In the genomic region with DNA sequence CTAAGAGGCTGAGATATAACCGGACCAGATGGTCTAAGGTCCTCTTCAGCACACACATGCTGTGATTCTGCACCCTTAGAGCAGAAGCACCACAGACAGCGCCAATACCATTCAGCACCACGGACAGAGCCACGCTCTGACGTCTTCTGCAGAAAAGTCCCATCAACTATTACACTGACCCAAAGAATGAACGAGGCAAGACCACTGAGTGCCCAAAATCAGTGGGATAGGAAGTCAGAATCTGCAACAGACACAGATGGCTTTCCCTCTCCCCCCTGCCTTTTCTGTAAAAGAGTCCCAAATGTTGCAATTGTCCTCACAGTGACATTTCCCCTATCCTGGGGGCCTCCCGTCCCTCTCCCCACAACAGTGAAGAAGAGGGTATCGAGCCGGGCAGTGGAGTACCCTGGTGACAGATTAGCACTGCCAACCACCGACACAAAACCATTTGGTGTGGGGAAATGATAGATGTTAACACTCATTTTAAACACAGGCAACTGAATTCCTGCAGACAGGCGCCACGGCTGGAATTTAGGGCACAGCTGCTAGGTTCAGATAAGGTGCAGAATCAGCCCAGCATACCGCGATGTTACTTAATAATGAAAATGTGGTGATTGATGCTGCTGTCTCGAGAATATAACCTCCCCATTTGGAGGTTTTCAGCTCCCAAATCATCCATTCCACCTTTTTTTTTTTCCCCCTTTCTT, we compare ENCODE assay signal across 8 cellular contexts.
A peak's percentile ranks its signal among the peaks of the same experiment; 100 is the strongest.
DNase-seq lines count a peak whose midpoint lies in the region; ATAC-seq, FAIRE-seq and TF ChIP-seq lines count a peak whose summit lies in the region.

No MANE protein-coding gene starts in this region.

- peaks cover 24% of the 10 kb centered on the region for H3K27me3 Mint-ChIP-seq in activated CD8-positive, alpha-beta T cell treated with anti-CD3 and anti-CD28 coated beads, Interleukin-2, amount 10 ng/mL, durations not matched to agents 7 days and 5 days (ENCODE audit: low read depth)

- peak; percentile 67 for ATAC-seq in activated CD8-positive, alpha-beta T cell treated with anti-CD3 and anti-CD28 coated beads, Interleukin-2, amount 10 ng/mL, durations not matched to agents 7 days and 5 days
- ATAC-seq in left ventricle myocardium superior (peak; percentile 65), HG03469 (IDR thresholded peaks at IDR 0.05; ENCODE audit: unreplicated experiment) (no peak)

- no peak for FAIRE-seq in D721Med (lab: Jason Lieb, UNC)

- H3K27ac Mint-ChIP-seq in activated CD8-positive, alpha-beta T cell treated with anti-CD3 and anti-CD28 coated beads, Interleukin-2, amount 10 ng/mL, durations not matched to agents 7 days and 5 days: no peak overlapping the region

- no peak for TF ChIP-seq CTCF in D721Med (IDR thresholded peaks at IDR 0.05; ENCODE audit: insufficient read depth, missing control alignments)

- POLR2A ChIA-PET in activated CD8-positive, alpha-beta T cell treated with anti-CD3 and anti-CD28 coated beads, Interleukin-2, amount 10 ng/mL, durations not matched to agents 7 days and 5 days (lab: Charles Lee): no interaction called here

- H3K9me3 Mint-ChIP-seq in activated CD8-positive, alpha-beta T cell treated with anti-CD3 and anti-CD28 coated beads, Interleukin-2, amount 10 ng/mL, durations not matched to agents 7 days and 5 days (ENCODE audit: insufficient read depth): no peaks in the 10 kb centered on the region

- CTCF ChIA-PET in activated CD8-positive, alpha-beta T cell treated with anti-CD3 and anti-CD28 coated beads, Interleukin-2, amount 10 ng/mL, durations not matched to agents 7 days and 5 days (lab: Charles Lee): no interaction called here

- no peaks in the 10 kb centered on the region for H3K36me3 Mint-ChIP-seq in activated CD8-positive, alpha-beta T cell treated with anti-CD3 and anti-CD28 coated beads, Interleukin-2, amount 10 ng/mL, durations not matched to agents 7 days and 5 days (ENCODE audit: low read depth)

- H3K4me3 Mint-ChIP-seq in activated CD8-positive, alpha-beta T cell treated with anti-CD3 and anti-CD28 coated beads, Interleukin-2, amount 10 ng/mL, durations not matched to agents 7 days and 5 days: no peak overlapping the region

- DNase-seq in EH (ENCODE audit: low read depth): peak; percentile 68
- DNase-seq in Kasumi-1 (lab: John Stamatoyannopoulos, UW): peak; percentile 26 to 39
- peak; percentile 59 for DNase-seq in activated CD8-positive, alpha-beta T cell treated with anti-CD3 and anti-CD28 coated beads, Interleukin-2, amount 10 ng/mL, durations not matched to agents 7 days and 5 days
- peak; percentile 68 for DNase-seq in left ventricle myocardium superior
- peak; percentile 27 for DNase-seq in stimulated activated CD4-positive, alpha-beta T cell treated with anti-CD3 and anti-CD28 coated beads, Interleukin-4, amount 100 ng/mL, for 1 hour
- no peak for DNase-seq in NCI-H446 (lab: John Stamatoyannopoulos, UW)
- no peak for DNase-seq in D721Med (ENCODE audit: insufficient read length, low spot score)

- H3K4me1 Mint-ChIP-seq in activated CD8-positive, alpha-beta T cell treated with anti-CD3 and anti-CD28 coated beads, Interleukin-2, amount 10 ng/mL, durations not matched to agents 7 days and 5 days (ENCODE audit: low read depth): no peaks in the 10 kb centered on the region

- intact Hi-C loops in left ventricle myocardium superior (cut with micrococcal nuclease): no loop called here

Comparison
In these comparisons a context has a peak if more than half of its experiments do, and no peak if none do; other contexts are left out.
1. DNase-seq: peak in EH (single experiment), Kasumi-1 (2 of 2), activated CD8-positive, alpha-beta T cell treated with anti-CD3 and anti-CD28 coated beads, Interleukin-2, amount 10 ng/mL, durations not matched to agents 7 days and 5 days (single experiment), left ventricle myocardium superior (single experiment) and stimulated activated CD4-positive, alpha-beta T cell treated with anti-CD3 and anti-CD28 coated beads, Interleukin-4, amount 100 ng/mL, for 1 hour (single experiment); none in NCI-H446 (0 of 2) and D721Med (single experiment).